ENCODE assay signal across 1 cellular context in the genomic region with DNA sequence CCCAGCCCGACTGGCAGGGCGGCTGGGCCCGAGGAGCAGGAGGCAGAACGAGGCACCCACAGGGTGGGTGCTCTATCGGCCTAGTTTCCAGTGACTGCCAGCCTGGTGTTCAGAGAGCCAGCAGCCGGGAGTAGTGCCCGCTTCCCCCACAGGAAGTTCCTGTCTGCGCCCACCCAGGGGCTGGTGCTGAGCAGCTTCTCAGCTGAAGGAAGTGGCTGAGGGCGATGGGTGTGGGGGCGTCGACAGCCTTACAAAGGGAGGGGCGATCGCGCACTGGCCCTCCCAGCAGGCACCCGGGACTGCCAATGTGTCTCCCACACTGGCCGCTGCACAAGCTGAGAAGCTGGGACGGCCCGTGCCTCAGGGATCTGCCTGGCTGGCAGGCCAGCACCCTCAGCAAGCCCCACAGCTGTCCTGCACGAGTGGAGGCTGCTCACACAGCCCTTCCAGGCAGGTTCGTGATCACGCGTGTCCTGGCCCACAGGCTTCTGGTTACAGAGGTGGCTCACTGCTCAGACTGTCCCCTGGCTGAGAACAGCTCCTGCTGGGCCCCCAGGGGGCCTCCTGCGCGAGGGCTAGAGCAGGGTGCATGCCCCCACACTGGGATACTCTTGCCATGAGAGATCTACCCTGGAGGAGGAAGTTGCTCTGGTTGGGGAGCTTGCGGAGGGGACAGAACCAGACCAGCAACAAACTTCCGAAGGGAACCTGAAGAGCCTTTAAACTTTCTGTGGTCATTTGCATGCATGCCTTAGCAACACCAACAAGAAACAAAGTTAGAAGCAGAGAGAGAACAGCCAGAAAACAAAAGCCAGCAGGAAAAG.
TF ChIP-seq lines count a peak whose summit lies in the region.

No MANE protein-coding gene starts in this region.

TF ChIP-seq in K562, 482 proteins besides CTCF, POLR2A, EP300 and RAD21:
- TF ChIP-seq ETS2 (tag; IDR thresholded peaks at IDR 0.05; ENCODE audit: borderline replicate concordance, poor library complexity, severe bottlenecking) (no peak), HMGN3 (IDR thresholded peaks at IDR 0.05; ENCODE audit: borderline replicate concordance, extremely low read depth, insufficient read length, low read depth, low read length) (peak; percentile 37), ZBTB7A (IDR thresholded peaks at IDR 0.05; ENCODE audit: borderline replicate concordance, control insufficient read depth, low read depth, low read length) (peak; percentile 32; the same call in 1 of the 2 replicates), RBM14 (IDR thresholded peaks at IDR 0.05; ENCODE audit: borderline replicate concordance, insufficient read depth, low read depth, low read length) (0 out of 2 replicates have a peak, but pooled peaks have one; percentile 37), IRF2 (CRISPR knock-in tag; IDR thresholded peaks at IDR 0.05) (no peak), RBBP5 (IDR thresholded peaks at IDR 0.05; ENCODE audit: borderline replicate concordance, insufficient read depth, low read length, poor library complexity, severe bottlenecking) (no peak), CREM (IDR thresholded peaks at IDR 0.05; ENCODE audit: low read depth) (0 out of 2 replicates have a peak, but pooled peaks have one; percentile 20), MTA3 (IDR thresholded peaks at IDR 0.05; ENCODE audit: borderline replicate concordance) (no peak), CTBP1 (IDR thresholded peaks at IDR 0.05; ENCODE audit: borderline replicate concordance) (no peak), BRD9 (IDR thresholded peaks at IDR 0.05; ENCODE audit: low read depth, partially characterized antibody) (no peak), EGR1 (conservative IDR thresholded peaks at IDR 0.05) (peak; percentile 60), ZNF75A (CRISPR knock-in tag; IDR thresholded peaks at IDR 0.05) (no peak), GABPB1 (CRISPR knock-in tag; IDR thresholded peaks at IDR 0.05) (0 out of 2 replicates have a peak, but pooled peaks have one; percentile 32), HSF4 (CRISPR knock-in tag; IDR thresholded peaks at IDR 0.05; ENCODE audit: borderline replicate concordance) (no peak)
- TF ChIP-seq, protein P1, sequence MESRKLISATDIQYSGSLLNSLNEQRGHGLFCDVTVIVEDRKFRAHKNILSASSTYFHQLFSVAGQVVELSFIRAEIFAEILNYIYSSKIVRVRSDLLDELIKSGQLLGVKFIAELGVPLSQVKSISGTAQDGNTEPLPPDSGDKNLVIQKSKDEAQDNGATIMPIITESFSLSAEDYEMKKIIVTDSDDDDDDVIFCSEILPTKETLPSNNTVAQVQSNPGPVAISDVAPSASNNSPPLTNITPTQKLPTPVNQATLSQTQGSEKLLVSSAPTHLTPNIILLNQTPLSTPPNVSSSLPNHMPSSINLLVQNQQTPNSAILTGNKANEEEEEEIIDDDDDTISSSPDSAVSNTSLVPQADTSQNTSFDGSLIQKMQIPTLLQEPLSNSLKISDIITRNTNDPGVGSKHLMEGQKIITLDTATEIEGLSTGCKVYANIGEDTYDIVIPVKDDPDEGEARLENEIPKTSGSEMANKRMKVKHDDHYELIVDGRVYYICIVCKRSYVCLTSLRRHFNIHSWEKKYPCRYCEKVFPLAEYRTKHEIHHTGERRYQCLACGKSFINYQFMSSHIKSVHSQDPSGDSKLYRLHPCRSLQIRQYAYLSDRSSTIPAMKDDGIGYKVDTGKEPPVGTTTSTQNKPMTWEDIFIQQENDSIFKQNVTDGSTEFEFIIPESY (CRISPR knock-in tag; IDR thresholded peaks at IDR 0.05): peak; percentile 52; the same call in 1 of the 2 replicates
- TF ChIP-seq, protein P2, sequence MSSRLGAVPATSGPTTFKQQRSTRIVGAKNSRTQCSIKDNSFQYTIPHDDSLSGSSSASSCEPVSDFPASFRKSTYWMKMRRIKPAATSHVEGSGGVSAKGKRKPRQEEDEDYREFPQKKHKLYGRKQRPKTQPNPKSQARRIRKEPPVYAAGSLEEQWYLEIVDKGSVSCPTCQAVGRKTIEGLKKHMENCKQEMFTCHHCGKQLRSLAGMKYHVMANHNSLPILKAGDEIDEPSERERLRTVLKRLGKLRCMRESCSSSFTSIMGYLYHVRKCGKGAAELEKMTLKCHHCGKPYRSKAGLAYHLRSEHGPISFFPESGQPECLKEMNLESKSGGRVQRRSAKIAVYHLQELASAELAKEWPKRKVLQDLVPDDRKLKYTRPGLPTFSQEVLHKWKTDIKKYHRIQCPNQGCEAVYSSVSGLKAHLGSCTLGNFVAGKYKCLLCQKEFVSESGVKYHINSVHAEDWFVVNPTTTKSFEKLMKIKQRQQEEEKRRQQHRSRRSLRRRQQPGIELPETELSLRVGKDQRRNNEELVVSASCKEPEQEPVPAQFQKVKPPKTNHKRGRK (tag; IDR thresholded peaks at IDR 0.05): no peak
- TF ChIP-seq, protein P3, sequence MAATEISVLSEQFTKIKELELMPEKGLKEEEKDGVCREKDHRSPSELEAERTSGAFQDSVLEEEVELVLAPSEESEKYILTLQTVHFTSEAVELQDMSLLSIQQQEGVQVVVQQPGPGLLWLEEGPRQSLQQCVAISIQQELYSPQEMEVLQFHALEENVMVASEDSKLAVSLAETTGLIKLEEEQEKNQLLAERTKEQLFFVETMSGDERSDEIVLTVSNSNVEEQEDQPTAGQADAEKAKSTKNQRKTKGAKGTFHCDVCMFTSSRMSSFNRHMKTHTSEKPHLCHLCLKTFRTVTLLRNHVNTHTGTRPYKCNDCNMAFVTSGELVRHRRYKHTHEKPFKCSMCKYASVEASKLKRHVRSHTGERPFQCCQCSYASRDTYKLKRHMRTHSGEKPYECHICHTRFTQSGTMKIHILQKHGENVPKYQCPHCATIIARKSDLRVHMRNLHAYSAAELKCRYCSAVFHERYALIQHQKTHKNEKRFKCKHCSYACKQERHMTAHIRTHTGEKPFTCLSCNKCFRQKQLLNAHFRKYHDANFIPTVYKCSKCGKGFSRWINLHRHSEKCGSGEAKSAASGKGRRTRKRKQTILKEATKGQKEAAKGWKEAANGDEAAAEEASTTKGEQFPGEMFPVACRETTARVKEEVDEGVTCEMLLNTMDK (IDR thresholded peaks at IDR 0.05; ENCODE audit: borderline replicate concordance, insufficient read depth, low read depth, low read length, poor library complexity, severe bottlenecking): peak; percentile 63
- TF ChIP-seq, protein P4, sequence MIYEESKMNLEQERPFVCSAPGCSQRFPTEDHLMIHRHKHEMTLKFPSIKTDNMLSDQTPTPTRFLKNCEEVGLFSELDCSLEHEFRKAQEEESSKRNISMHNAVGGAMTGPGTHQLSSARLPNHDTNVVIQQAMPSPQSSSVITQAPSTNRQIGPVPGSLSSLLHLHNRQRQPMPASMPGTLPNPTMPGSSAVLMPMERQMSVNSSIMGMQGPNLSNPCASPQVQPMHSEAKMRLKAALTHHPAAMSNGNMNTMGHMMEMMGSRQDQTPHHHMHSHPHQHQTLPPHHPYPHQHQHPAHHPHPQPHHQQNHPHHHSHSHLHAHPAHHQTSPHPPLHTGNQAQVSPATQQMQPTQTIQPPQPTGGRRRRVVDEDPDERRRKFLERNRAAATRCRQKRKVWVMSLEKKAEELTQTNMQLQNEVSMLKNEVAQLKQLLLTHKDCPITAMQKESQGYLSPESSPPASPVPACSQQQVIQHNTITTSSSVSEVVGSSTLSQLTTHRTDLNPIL (CRISPR knock-in tag; IDR thresholded peaks at IDR 0.05): no peak
- TF ChIP-seq, protein P5, sequence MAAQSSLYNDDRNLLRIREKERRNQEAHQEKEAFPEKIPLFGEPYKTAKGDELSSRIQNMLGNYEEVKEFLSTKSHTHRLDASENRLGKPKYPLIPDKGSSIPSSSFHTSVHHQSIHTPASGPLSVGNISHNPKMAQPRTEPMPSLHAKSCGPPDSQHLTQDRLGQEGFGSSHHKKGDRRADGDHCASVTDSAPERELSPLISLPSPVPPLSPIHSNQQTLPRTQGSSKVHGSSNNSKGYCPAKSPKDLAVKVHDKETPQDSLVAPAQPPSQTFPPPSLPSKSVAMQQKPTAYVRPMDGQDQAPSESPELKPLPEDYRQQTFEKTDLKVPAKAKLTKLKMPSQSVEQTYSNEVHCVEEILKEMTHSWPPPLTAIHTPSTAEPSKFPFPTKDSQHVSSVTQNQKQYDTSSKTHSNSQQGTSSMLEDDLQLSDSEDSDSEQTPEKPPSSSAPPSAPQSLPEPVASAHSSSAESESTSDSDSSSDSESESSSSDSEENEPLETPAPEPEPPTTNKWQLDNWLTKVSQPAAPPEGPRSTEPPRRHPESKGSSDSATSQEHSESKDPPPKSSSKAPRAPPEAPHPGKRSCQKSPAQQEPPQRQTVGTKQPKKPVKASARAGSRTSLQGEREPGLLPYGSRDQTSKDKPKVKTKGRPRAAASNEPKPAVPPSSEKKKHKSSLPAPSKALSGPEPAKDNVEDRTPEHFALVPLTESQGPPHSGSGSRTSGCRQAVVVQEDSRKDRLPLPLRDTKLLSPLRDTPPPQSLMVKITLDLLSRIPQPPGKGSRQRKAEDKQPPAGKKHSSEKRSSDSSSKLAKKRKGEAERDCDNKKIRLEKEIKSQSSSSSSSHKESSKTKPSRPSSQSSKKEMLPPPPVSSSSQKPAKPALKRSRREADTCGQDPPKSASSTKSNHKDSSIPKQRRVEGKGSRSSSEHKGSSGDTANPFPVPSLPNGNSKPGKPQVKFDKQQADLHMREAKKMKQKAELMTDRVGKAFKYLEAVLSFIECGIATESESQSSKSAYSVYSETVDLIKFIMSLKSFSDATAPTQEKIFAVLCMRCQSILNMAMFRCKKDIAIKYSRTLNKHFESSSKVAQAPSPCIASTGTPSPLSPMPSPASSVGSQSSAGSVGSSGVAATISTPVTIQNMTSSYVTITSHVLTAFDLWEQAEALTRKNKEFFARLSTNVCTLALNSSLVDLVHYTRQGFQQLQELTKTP (IDR thresholded peaks at IDR 0.05; ENCODE audit: low read depth in 1 of 2, partially characterized antibody in 2 of 2): no peak
